In the genomic region with DNA sequence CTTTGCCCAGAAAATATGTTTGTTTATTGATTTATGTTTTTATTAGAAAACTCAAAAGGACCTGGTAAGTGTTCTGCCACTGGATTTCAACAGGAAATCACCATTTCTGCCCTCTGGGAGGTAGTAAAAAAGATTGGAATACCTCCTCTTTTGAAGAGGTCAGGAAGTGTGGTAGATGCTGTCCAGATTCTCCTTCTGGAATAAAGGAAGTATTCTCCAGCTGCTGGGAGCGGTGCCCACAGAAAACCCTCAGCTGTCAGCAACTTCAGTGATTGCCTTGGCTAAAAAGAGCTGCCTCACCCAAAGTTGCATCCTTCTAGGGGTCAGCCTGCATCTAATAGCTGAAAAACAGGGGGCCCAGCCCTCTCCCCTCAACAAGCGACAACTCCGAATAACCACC, we compare ENCODE assay signal across 27 cellular contexts.
"Had no signal": no experiment of that assay in that cellular context is flagged by ENCODE, and none has a peak within 500 bp of the region (broad histone marks: within the 10 kb centered on the region; RNA-seq: fewer than 3 reads in every experiment).

No MANE protein-coding gene starts in this region.

- H3K27ac ChIP-seq: epithelial cell of prostate, foreskin keratinocyte, left lung, neutrophil, parathyroid adenoma, psoas muscle, suprapubic skin, tibial artery, upper lobe of right lung, VCaP had no signal

- DNase-seq: activated CD4-positive, alpha-beta memory T cell treated with anti-CD3 and anti-CD28 coated beads, Interleukin-2, amount 10 ng/mL, durations not matched to agents 7 days and 5 days; activated CD4-positive, alpha-beta T cell treated with anti-CD3 and anti-CD28 coated beads for 48 hours; activated naive CD8-positive, alpha-beta T cell treated with anti-CD3 and anti-CD28 coated beads, Interleukin-2, amount 50 U/mL, for 24 hours; activated T-cell treated with anti-CD3 and anti-CD28 coated beads, Interleukin-2, amount 50 U/mL, for 48 hours; amygdala; central memory CD4-positive, alpha-beta T cell; effector CD4-positive, alpha-beta T cell; foreskin keratinocyte; kidney glomerular epithelial cell; left lung; mucosa of descending colon; nephron progenitor cell; psoas muscle; stimulated activated naive CD4-positive, alpha-beta T cell; SW 1271; T-helper 9 cell; tibial artery; upper lobe of right lung had no signal

- H3K4me1 ChIP-seq: foreskin keratinocyte, parathyroid adenoma, psoas muscle, suprapubic skin, upper lobe of right lung had no signal

- H3K9me3 ChIP-seq: left lung, mucosa of descending colon, neutrophil, psoas muscle, suprapubic skin, tibial artery, upper lobe of right lung had no signal

- H3K4me3 Mint-ChIP-seq: activated CD4-positive, alpha-beta memory T cell treated with anti-CD3 and anti-CD28 coated beads, Interleukin-2, amount 10 ng/mL, durations not matched to agents 7 days and 5 days; activated naive CD4-positive, alpha-beta T cell treated with anti-CD3 and anti-CD28 coated beads, Interleukin-2, amount 50 U/mL, for 24 hours; activated naive CD8-positive, alpha-beta T cell treated with anti-CD3 and anti-CD28 coated beads, Interleukin-2, amount 50 U/mL, for 24 hours; dendritic cell treated with granulocyte-macrophage colony-stimulating factor and Interleukin-4, amounts not matched to agents 40 ng/mL and 50 ng/mL, for 4 days; nephron progenitor cell; T-helper 1 cell treated with Interleukin-12 subunit alpha and Interleukin-12 subunit beta and Interleukin-4 antibody, amounts not matched to agents 30 μg/mL and 1 μg/mL, for 36 hours had no signal

- H2AFZ ChIP-seq: parathyroid adenoma had no signal

- H3K4me1 Mint-ChIP-seq: activated naive CD4-positive, alpha-beta T cell treated with anti-CD3 and anti-CD28 coated beads, Interleukin-2, amount 50 U/mL, for 24 hours; nephron progenitor cell had no signal

- H3K36me3 ChIP-seq: left lung, neutrophil, suprapubic skin, tibial artery, upper lobe of right lung had no signal

- H3K27ac Mint-ChIP-seq: activated CD4-positive, alpha-beta memory T cell treated with anti-CD3 and anti-CD28 coated beads, Interleukin-2, amount 10 ng/mL, durations not matched to agents 7 days and 5 days; activated naive CD4-positive, alpha-beta T cell treated with anti-CD3 and anti-CD28 coated beads, Interleukin-2, amount 50 U/mL, for 24 hours; activated naive CD8-positive, alpha-beta T cell treated with anti-CD3 and anti-CD28 coated beads, Interleukin-2, amount 50 U/mL, for 24 hours; activated T-helper 2 cell treated with anti-CD3 and anti-CD28 coated beads, Interferon-gamma antibody, Interleukin-2, Interleukin-4, amounts not matched to agents 10 μg/mL and 5 μg/mL and 100 μg/mL, durations not matched to agents 14 hours and 24 hours and 36 hours; dendritic cell treated with granulocyte-macrophage colony-stimulating factor and Interleukin-4, amounts not matched to agents 40 ng/mL and 50 ng/mL, for 4 days; nephron progenitor cell; T-helper 1 cell treated with Interleukin-12 subunit alpha and Interleukin-12 subunit beta and Interleukin-4 antibody, amounts not matched to agents 30 μg/mL and 1 μg/mL, for 36 hours had no signal

- H3K4me3 ChIP-seq: left lung, mucosa of descending colon, psoas muscle, suprapubic skin, tibial artery, upper lobe of right lung had no signal

- H3K36me3 Mint-ChIP-seq: activated naive CD4-positive, alpha-beta T cell treated with anti-CD3 and anti-CD28 coated beads, Interleukin-2, amount 50 U/mL, for 24 hours had no signal

- H3K9me3 Mint-ChIP-seq: activated CD4-positive, alpha-beta memory T cell treated with anti-CD3 and anti-CD28 coated beads, Interleukin-2, amount 10 ng/mL, durations not matched to agents 7 days and 5 days; activated naive CD4-positive, alpha-beta T cell treated with anti-CD3 and anti-CD28 coated beads, Interleukin-2, amount 50 U/mL, for 24 hours; activated naive CD8-positive, alpha-beta T cell treated with anti-CD3 and anti-CD28 coated beads, Interleukin-2, amount 50 U/mL, for 24 hours; activated T-helper 2 cell treated with anti-CD3 and anti-CD28 coated beads, Interferon-gamma antibody, Interleukin-2, Interleukin-4, amounts not matched to agents 10 μg/mL and 5 μg/mL and 100 μg/mL, durations not matched to agents 14 hours and 24 hours and 36 hours; dendritic cell treated with granulocyte-macrophage colony-stimulating factor and Interleukin-4, amounts not matched to agents 40 ng/mL and 50 ng/mL, for 4 days; T-helper 1 cell treated with Interleukin-12 subunit alpha and Interleukin-12 subunit beta and Interleukin-4 antibody, amounts not matched to agents 30 μg/mL and 1 μg/mL, for 36 hours had no signal

- H3K27me3 Mint-ChIP-seq: activated CD4-positive, alpha-beta memory T cell treated with anti-CD3 and anti-CD28 coated beads, Interleukin-2, amount 10 ng/mL, durations not matched to agents 7 days and 5 days; activated naive CD4-positive, alpha-beta T cell treated with anti-CD3 and anti-CD28 coated beads, Interleukin-2, amount 50 U/mL, for 24 hours; activated naive CD8-positive, alpha-beta T cell treated with anti-CD3 and anti-CD28 coated beads, Interleukin-2, amount 50 U/mL, for 24 hours; dendritic cell treated with granulocyte-macrophage colony-stimulating factor and Interleukin-4, amounts not matched to agents 40 ng/mL and 50 ng/mL, for 4 days had no signal

- H3K79me2 ChIP-seq: parathyroid adenoma had no signal

- H3K27me3 ChIP-seq: foreskin keratinocyte, left lung, neutrophil, suprapubic skin, tibial artery, upper lobe of right lung had no signal
